In the genomic region with DNA sequence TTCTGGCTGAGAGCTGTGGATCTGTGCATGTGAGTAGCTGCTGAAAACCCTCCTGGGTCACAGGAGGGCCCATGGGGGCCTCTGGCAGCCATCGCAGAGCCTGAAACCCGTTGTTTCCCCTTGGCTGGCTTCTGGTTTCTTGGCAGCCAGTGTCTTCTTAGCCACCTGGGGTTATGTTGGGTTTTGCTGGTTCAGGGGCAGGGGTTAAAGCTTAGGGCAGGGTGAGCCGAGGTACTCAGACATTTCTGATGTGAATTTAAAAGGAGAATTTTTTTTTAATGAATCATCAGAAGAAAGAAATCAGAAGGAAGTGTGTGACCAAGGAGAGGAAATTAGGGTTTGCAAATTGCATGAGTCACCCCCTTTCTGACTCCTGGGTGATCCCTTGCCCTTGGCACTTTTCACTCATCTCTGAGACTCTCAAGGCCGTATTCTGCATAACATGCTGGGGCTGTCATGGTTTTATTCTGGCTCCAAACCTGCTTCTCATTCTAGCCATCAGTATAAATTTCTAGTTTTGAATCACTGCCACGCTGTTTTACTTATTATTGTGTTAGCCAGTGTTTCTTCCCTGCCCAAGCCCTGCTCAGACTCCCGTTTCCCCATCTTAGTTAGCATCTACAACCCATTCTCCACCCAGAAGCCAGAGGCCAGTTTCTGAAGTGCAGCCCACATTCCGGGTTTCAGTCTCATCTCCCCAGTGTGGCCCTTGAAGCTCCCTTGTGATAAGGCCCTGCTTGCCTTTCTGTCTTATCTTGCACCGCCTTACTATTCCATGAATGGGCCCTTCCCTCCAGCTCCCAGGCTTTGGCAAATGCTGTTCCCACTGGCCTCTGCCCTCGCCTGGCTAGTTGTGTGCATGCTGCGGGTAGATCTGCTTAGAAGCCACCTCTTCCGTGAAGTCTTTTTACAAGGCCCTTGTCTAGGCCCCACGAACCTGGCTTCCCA, we compare ENCODE assay signal across 8 cellular contexts. TPM values are rescaled to one million over a fixed set of nuclear protein-coding genes. Genes with fewer than 3 reads are reported as not detected.
A peak's percentile ranks its signal among the peaks of the same experiment; 100 is the strongest.
DNase-seq lines count a peak whose midpoint lies in the region; ATAC-seq and TF ChIP-seq lines count a peak whose summit lies in the region.

No MANE protein-coding gene starts in this region.

- no peak overlapping the region for H3K4me3 ChIP-seq in left lung
- H3K4me3 ChIP-seq in aorta (ENCODE audit: low read length in 2 of 2): no peak overlapping the region

- 38 to 45% methylated on average over 12 of the region's 12 CpGs for WGBS in aorta, 2 donors

- intact Hi-C loops in left lung (cut with DNase I): no loop called here
- intact Hi-C loops in aorta (cut with DNase I): no loop called here

- ATAC-seq in GM18873 (IDR thresholded peaks at IDR 0.05; ENCODE audit: low FRiP score, unreplicated experiment) (peak; percentile 50), HG03066 (IDR thresholded peaks at IDR 0.05; ENCODE audit: low read depth, unreplicated experiment) (peak; percentile 61), left lung (peak; percentile 83), aorta (ENCODE audit: low FRiP score) (peak; percentile 70)

- H3K36me3 ChIP-seq in left lung: no peaks in the 10 kb centered on the region
- H3K36me3 ChIP-seq in aorta (ENCODE audit: control insufficient read depth in 1 of 2, insufficient read depth in 2 of 2, low read length in 1 of 2): no peaks in the 10 kb centered on the region

- H3K9me3 ChIP-seq in left lung (no peaks in the 10 kb centered on the region), aorta (ENCODE audit: control insufficient read depth, low read length) (no peaks in the 10 kb centered on the region)

- DNase-seq in A172 (ENCODE audit: low spot score): peak; percentile 99
- DNase-seq in RKO (ENCODE audit: low spot score): peak; percentile 100
- DNase-seq in activated naive CD4-positive, alpha-beta T cell treated with anti-CD3 and anti-CD28 coated beads, Interleukin-2, amount 50 U/mL, for 16 hours: peak; percentile 51
- DNase-seq in left lung: peak in 1 of 2 donors; percentile 37
- peak in 1 of 2 donors; percentile 64 for DNase-seq in aorta
- no peak for DNase-seq in NCI-H1105 treated with DMSO at 0.1 percent for 48 hours (lab: John Stamatoyannopoulos, UW)

- H3K27me3 ChIP-seq in left lung: no peaks in the 10 kb centered on the region
- no peaks in the 10 kb centered on the region for H3K27me3 ChIP-seq in aorta (ENCODE audit: control insufficient read depth in 1 of 2, insufficient read depth in 2 of 2, low read length in 1 of 2)

- H3K4me1 ChIP-seq in left lung: peaks cover 28 to 72% of the 10 kb centered on the region in 2 donors
- peaks cover 0 to 5% of the 10 kb centered on the region in 2 donors for H3K4me1 ChIP-seq in aorta (ENCODE audit: control insufficient read depth in 1 of 2, insufficient read depth in 2 of 2, low read length in 2 of 2)

- no peak for TF ChIP-seq CTCF in left lung (IDR thresholded peaks at IDR 0.05)

- H3K27ac ChIP-seq in left lung (peak overlapping the region; percentile 53 to 74), aorta (ENCODE audit: low read depth in 1 of 2, low read length in 2 of 2) (peak overlapping the region in 1 of 2 donors; percentile 47)

RNA-seq across cellular contexts. Expression of gene TOX2, which starts 40.9 kb away (rescaled TPM):
- 1.2 and 3.7 TPM in 2 replicates for total RNA-seq in A172 (2014; rRNA removed; shearing (Covaris generic))
- 10 to 100 TPM; 14.5 to 29.9 TPM for total RNA-seq in left lung
- 10 to 100 TPM; 11.9 to 17.2 TPM for total RNA-seq in aorta
- 1 to 10 TPM; 1.1 to 6.8 TPM for polyA plus RNA-seq in aorta
